ENCODE assay signal across 16 cellular contexts in the genomic region with DNA sequence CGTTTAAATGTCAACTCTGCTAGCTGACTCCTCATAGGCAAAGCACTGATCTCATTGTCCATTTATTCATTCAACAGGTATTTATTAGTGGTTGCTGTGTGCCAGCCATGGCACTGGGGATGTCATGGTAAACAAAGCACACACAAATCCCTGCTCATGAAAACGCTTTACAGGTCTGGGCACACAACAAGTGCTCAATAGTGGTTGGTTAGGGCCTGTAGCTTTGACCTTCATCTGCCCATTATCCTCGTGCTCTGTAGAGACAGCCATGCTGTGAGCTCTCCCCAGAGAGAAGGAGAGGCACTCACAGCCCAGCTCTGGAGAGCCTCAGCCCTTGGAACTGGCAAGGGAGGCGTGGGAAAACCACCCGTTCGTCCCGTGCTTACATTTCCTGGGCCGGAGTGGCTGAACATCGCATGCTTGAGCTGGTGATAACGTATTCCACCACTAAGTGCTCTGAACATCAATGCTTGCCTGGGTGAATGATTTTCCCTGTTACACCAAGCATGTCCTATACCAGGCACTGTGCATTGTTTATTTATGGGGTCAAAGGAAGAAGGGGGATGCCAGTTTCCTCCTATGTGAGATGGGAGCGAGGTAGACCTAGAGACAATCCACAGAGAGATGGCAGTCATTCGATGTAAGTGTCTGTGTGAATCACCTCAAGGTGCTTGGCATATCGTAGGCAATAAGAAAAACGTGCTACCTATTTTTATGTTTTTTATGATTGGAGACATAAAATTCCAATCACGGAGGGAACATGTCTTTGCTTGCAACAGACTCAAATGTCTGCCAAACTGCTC.
DNase-seq lines count a peak whose midpoint lies in the region; ATAC-seq, FAIRE-seq and TF ChIP-seq lines count a peak whose summit lies in the region.
"Had no signal": no experiment of that assay in that cellular context is flagged by ENCODE, and none has a peak within 500 bp of the region (broad histone marks: within the 10 kb centered on the region; RNA-seq: fewer than 3 reads in every experiment).

No MANE protein-coding gene starts in this region.

- no peak overlapping the region for H3K4me2 ChIP-seq in astrocyte (ENCODE audit: low read length)

- intact Hi-C loops in prostate gland (cut with DNase I) = no loop called here

- ATAC-seq in GM18511 (IDR thresholded peaks at IDR 0.05; ENCODE audit: unreplicated experiment) = no peak
- ATAC-seq in HG02588 (IDR thresholded peaks at IDR 0.05; ENCODE audit: unreplicated experiment) = no peak

- H3K9me3 ChIP-seq in HEK293 (ENCODE audit: control insufficient read depth, insufficient read depth, low read depth, low read length) = no peaks in the 10 kb centered on the region
- peaks cover 4% of the 10 kb centered on the region for H3K9me3 ChIP-seq in astrocyte (ENCODE audit: insufficient read depth, low read depth, low read length)
- no peaks in the 10 kb centered on the region for H3K9me3 ChIP-seq in prostate gland

- no peak for TF ChIP-seq CTCF in HEK293 (tag by site-specific recombination; IDR thresholded peaks at IDR 0.05)
- no peak for TF ChIP-seq CTCF in astrocyte (IDR thresholded peaks at IDR 0.05; ENCODE audit: insufficient read depth, low read depth, low read length)
- TF ChIP-seq CTCF in prostate gland (IDR thresholded peaks at IDR 0.05) = no peak

- peak overlapping the region; percentile 41 for H3K27ac Mint-ChIP-seq in astrocyte (ENCODE audit: unreplicated experiment)
- H3K27ac Mint-ChIP-seq: CD4-positive, CD25-positive, alpha-beta regulatory T cell had no signal

- H3K27me3 Mint-ChIP-seq in astrocyte (ENCODE audit: low read depth, unreplicated experiment) = peaks cover 4% of the 10 kb centered on the region
- H3K27me3 Mint-ChIP-seq: CD4-positive, CD25-positive, alpha-beta regulatory T cell had no signal

- no peak for TF ChIP-seq POLR2A in prostate gland (IDR thresholded peaks at IDR 0.05)

- H3K36me3 Mint-ChIP-seq in astrocyte (ENCODE audit: low read depth, unreplicated experiment) = no peaks in the 10 kb centered on the region
- H3K36me3 Mint-ChIP-seq: CD4-positive, CD25-positive, alpha-beta regulatory T cell had no signal

- no peak overlapping the region for H3K4me3 Mint-ChIP-seq in astrocyte (ENCODE audit: unreplicated experiment)
- H3K4me3 Mint-ChIP-seq: CD4-positive, CD25-positive, alpha-beta regulatory T cell had no signal

- POLR2A ChIA-PET in HEK293 (lab: Yijun Ruan, JAX) = no interaction called here

- H3K27me3 ChIP-seq in astrocyte (ENCODE audit: insufficient read depth, low read length) = peaks cover 4% of the 10 kb centered on the region
- H3K27me3 ChIP-seq in prostate gland (replicated peaks; ENCODE audit: insufficient read depth) = no peaks in the 10 kb centered on the region

- H3K9ac ChIP-seq in astrocyte (ENCODE audit: low read length) = no peak overlapping the region

- H3K36me3 ChIP-seq in HEK293 (ENCODE audit: control insufficient read depth in 2 of 2, insufficient read depth in 1 of 2, low read length in 2 of 2) (no peaks in the 10 kb centered on the region), astrocyte (ENCODE audit: insufficient read depth, low read length) (no peaks in the 10 kb centered on the region), prostate gland (no peaks in the 10 kb centered on the region)

- FAIRE-seq in astrocyte (lab: Jason Lieb, UNC) = no peak
- FAIRE-seq: G401.6, GM12891, GM19239 had no signal

- no peaks in the 10 kb centered on the region for H3K4me1 ChIP-seq in HEK293 (ENCODE audit: control insufficient read depth, insufficient read depth, low read length)
- peaks cover 8% of the 10 kb centered on the region for H3K4me1 ChIP-seq in astrocyte (ENCODE audit: insufficient read depth, low read length)
- H3K4me1 ChIP-seq in prostate gland (replicated peaks) = no peaks in the 10 kb centered on the region

- DNase-seq in astrocyte (ENCODE audit: low read depth) (no peak), left kidney (ENCODE audit: low read depth, low spot score) (peak; percentile 68), prostate gland (ENCODE audit: low spot score) (peak; percentile 30), NCI-H2029 (lab: John Stamatoyannopoulos, UW) (no peak)
- DNase-seq: CD4-positive, CD25-positive, alpha-beta regulatory T cell; HCEC 1CT; IMR-90; MV-4-11; NCI-H1436 treated with DMSO at 0.1 percent for 48 hours; Right ventricle myocardium superior had no signal

- no peak overlapping the region for H2AFZ ChIP-seq in astrocyte (ENCODE audit: low read depth, low read length)

- WGBS in prostate gland = 40% methylated on average over 15 of the region's 15 CpGs

- peaks cover 9% of the 10 kb centered on the region for H3K9me3 Mint-ChIP-seq in astrocyte (ENCODE audit: unreplicated experiment)

- H3K4me1 Mint-ChIP-seq in astrocyte (ENCODE audit: low read depth, unreplicated experiment) = peaks cover 19% of the 10 kb centered on the region
- H3K4me1 Mint-ChIP-seq: CD4-positive, CD25-positive, alpha-beta regulatory T cell had no signal

- no peaks in the 10 kb centered on the region for H4K20me1 ChIP-seq in astrocyte (ENCODE audit: insufficient read depth, low read length)

- no peaks in the 10 kb centered on the region for H3K79me2 ChIP-seq in astrocyte (ENCODE audit: insufficient read depth, low read length)

- H3K4me3 ChIP-seq in HEK293 (ENCODE audit: low read depth, low read length) (no peak overlapping the region), astrocyte (ENCODE audit: insufficient read depth, low read depth, low read length) (no peak overlapping the region), prostate gland (no peak overlapping the region)

- CTCF ChIA-PET in HEK293 (lab: Yijun Ruan, JAX) = interaction anchor here (1.1 kb wide), 1 partner anchor 29 kb away, joined by 3 read pairs; no protein-coding TSS in a partner anchor

- H3K27ac ChIP-seq in HEK293 (ENCODE audit: extremely low read depth, low read depth, low read length) = no peak overlapping the region
- no peak overlapping the region for H3K27ac ChIP-seq in astrocyte (ENCODE audit: low read depth, low read length)
- peak overlapping the region in 1 of 2 donors; percentile 31 for H3K27ac ChIP-seq in prostate gland

TF ChIP-seq in HEK293, 187 proteins besides CTCF, POLR2A, EP300 and RAD21:
- TF ChIP-seq SCRT2 (tag by site-specific recombination; IDR thresholded peaks at IDR 0.05) (peak; percentile 30; the same call in 1 of the 2 replicates), ZBTB8A (tag by site-specific recombination; IDR thresholded peaks at IDR 0.05) (no peak)

Comparison
In these comparisons a context has a peak if more than half of its experiments do, and no peak if none do; other contexts are left out.
1. DNase-seq: peak in left kidney (single experiment) and prostate gland (single experiment); none in astrocyte (single experiment) and NCI-H2029 (single experiment).